ENCODE assay signal across 18 cellular contexts in genomic region chrX:122583526-122583925, GRCh38.
"Had no signal": no experiment of that assay in that cellular context is flagged by ENCODE, and none has a peak within 500 bp of the region (broad histone marks: within the 10 kb centered on the region; RNA-seq: fewer than 3 reads in every experiment).

No MANE protein-coding gene starts in this region.

- H3K27ac ChIP-seq: esophagus squamous epithelium, gastroesophageal sphincter, left ventricle myocardium inferior, lower lobe of right lung, pancreas had no signal

- H3K4me2 ChIP-seq: smooth muscle cell had no signal

- H3K27me3 ChIP-seq: esophagus squamous epithelium, gastroesophageal sphincter, pancreas had no signal

- H3K36me3 ChIP-seq: esophagus squamous epithelium, gastroesophageal sphincter, left ventricle myocardium inferior, lower lobe of right lung, pancreas had no signal

- FAIRE-seq: endometrium, keratinocyte, pancreas had no signal

- DNase-seq: effector memory CD4-positive, alpha-beta T cell; esophagus squamous epithelium; foreskin fibroblast; immature natural killer cell; left ventricle myocardium inferior; lower lobe of right lung; mesenchymal stem cell; midbrain; occipital lobe; pancreas; right cardiac atrium; stimulated activated CD4-positive, alpha-beta T cell treated with anti-CD3 and anti-CD28 coated beads, Interleukin-2, amount 100 ng/mL, for 48 hours; stimulated activated naive CD4-positive, alpha-beta T cell treated with Interleukin-2 at 50 U/mL for 16 hours; trophoblast cell had no signal

- ATAC-seq: gastroesophageal sphincter, lower lobe of right lung, pancreas, right cardiac atrium had no signal

- H3K4me3 ChIP-seq: esophagus squamous epithelium, gastroesophageal sphincter, left ventricle myocardium inferior, lower lobe of right lung, pancreas, smooth muscle cell had no signal

- H3K4me1 ChIP-seq: esophagus squamous epithelium, gastroesophageal sphincter, left ventricle myocardium inferior, lower lobe of right lung, pancreas had no signal

- H3K9me3 ChIP-seq: esophagus squamous epithelium, gastroesophageal sphincter, left ventricle myocardium inferior, lower lobe of right lung, pancreas had no signal
